9 cellular contexts compared by ENCODE assay signal in genomic region chr1:209648931-209649776, GRCh38. TPM values are rescaled to one million over a fixed set of nuclear protein-coding genes. Genes with fewer than 3 reads are reported as not detected.
A peak's percentile ranks its signal among the peaks of the same experiment; 100 is the strongest.
DNase-seq lines count a peak whose midpoint lies in the region; ATAC-seq and TF ChIP-seq lines count a peak whose summit lies in the region.
"Had no signal": no experiment of that assay in that cellular context is flagged by ENCODE, and none has a peak within 500 bp of the region (broad histone marks: within the 10 kb centered on the region; RNA-seq: fewer than 3 reads in every experiment).

No MANE protein-coding gene starts in this region.

- DNase-seq in Caki2 (ENCODE audit: low read depth): peak; percentile 79
- peak; percentile 79 for DNase-seq in NOMO-1 treated with DMSO at 0.1 percent for 48 hours (lab: John Stamatoyannopoulos, UW; ENCODE audit: unreplicated experiment)
- DNase-seq in dermis microvascular lymphatic vessel endothelial cell (ENCODE audit: low read depth in 2 of 2): peak; percentile 87 to 97
- no peak for DNase-seq in omental fat pad (ENCODE audit: low spot score)
- no peak for DNase-seq in progenitor cell of endocrine pancreas (ENCODE audit: low spot score, unreplicated experiment)
- DNase-seq in NCI-H1930 (lab: John Stamatoyannopoulos, UW): no peak
- no peak for DNase-seq in NCI-H1417 (lab: John Stamatoyannopoulos, UW)

- TF ChIP-seq CTCF in omental fat pad (IDR thresholded peaks at IDR 0.05): no peak
- TF ChIP-seq CTCF in progenitor cell of endocrine pancreas (IDR thresholded peaks at IDR 0.05; ENCODE audit: unreplicated experiment): no peak

- H3K27ac Mint-ChIP-seq in progenitor cell of endocrine pancreas: no peak overlapping the region
- H3K27ac Mint-ChIP-seq: activated naive CD8-positive, alpha-beta T cell had no signal

- H3K36me3 Mint-ChIP-seq in progenitor cell of endocrine pancreas (ENCODE audit: insufficient read depth): peaks cover 3% of the 10 kb centered on the region
- H3K36me3 Mint-ChIP-seq: activated naive CD8-positive, alpha-beta T cell had no signal

- no peak overlapping the region for H3K4me3 Mint-ChIP-seq in progenitor cell of endocrine pancreas (ENCODE audit: low read depth)
- H3K4me3 Mint-ChIP-seq: activated naive CD8-positive, alpha-beta T cell had no signal

- in situ Hi-C loops in Caki2 (cut with HindIII; ENCODE audit: low pct_unique_long_range_greater_than_20kb, low sequenced_read_pairs): no loop called here

- ATAC-seq in omental fat pad (ENCODE audit: low FRiP score) (peak; percentile 62), HG03045 (IDR thresholded peaks at IDR 0.05; ENCODE audit: unreplicated experiment) (no peak)

- no peaks in the 10 kb centered on the region for H3K9me3 Mint-ChIP-seq in progenitor cell of endocrine pancreas (ENCODE audit: low read depth)

- H3K4me1 Mint-ChIP-seq in progenitor cell of endocrine pancreas (ENCODE audit: low read depth): peaks cover 32% of the 10 kb centered on the region

- H3K27me3 Mint-ChIP-seq in progenitor cell of endocrine pancreas: peaks cover 10% of the 10 kb centered on the region
- H3K27me3 Mint-ChIP-seq: activated naive CD8-positive, alpha-beta T cell had no signal

RNA-seq across cellular contexts. Expression of gene LAMB3, which starts 3.1 kb away (rescaled TPM):
- total RNA-seq in Caki2 (2014; rRNA removed; shearing (Covaris generic); ENCODE audit: low replicate concordance): 59.6 and 77.3 TPM in 2 replicates
- total RNA-seq in dermis microvascular lymphatic vessel endothelial cell (1.3 and 3.0 TPM in 2 replicates), omental fat pad (10 to 100 TPM in 1 of 4 donors, 1 to 10 TPM in 3; 2.5 to 69.9 (median 6.3) TPM), progenitor cell of endocrine pancreas (10.7 and 12.5 TPM in 2 replicates)

RNA-seq across cellular contexts. Expression of gene G0S2, which starts 26.1 kb away (rescaled TPM):
- 8.1 and 48.4 TPM in 2 replicates for total RNA-seq in Caki2 (2014; rRNA removed; shearing (Covaris generic); ENCODE audit: low replicate concordance)
- total RNA-seq in dermis microvascular lymphatic vessel endothelial cell: 0.25 and 1.2 TPM in 2 replicates
- 1,000 to 10,000 TPM in 3 of 4 donors, 100 to 1,000 TPM in 1; 423 to 6,912 (median 1,538) TPM for total RNA-seq in omental fat pad
- total RNA-seq in progenitor cell of endocrine pancreas: 0.60 and 0.79 TPM in 2 replicates

RNA-seq across cellular contexts. Expression of gene HSD11B1, which starts 55.5 kb away (rescaled TPM):
- not detected in 2 replicates for total RNA-seq in Caki2 (2014; rRNA removed; shearing (Covaris generic); ENCODE audit: low replicate concordance)
- total RNA-seq in dermis microvascular lymphatic vessel endothelial cell: not detected in 2 replicates
- total RNA-seq in omental fat pad: 10 to 100 TPM; 12.8 to 47.3 (median 18.0) TPM
- not detected in 2 replicates for total RNA-seq in progenitor cell of endocrine pancreas

Comparison
In these comparisons a context has a peak if more than half of its experiments do, and no peak if none do; other contexts are left out.
1. DNase-seq: peak in Caki2 (single experiment), NOMO-1 treated with DMSO at 0.1 percent for 48 hours (single experiment) and dermis microvascular lymphatic vessel endothelial cell (2 of 2); none in omental fat pad (single experiment), progenitor cell of endocrine pancreas (single experiment), NCI-H1930 (0 of 2) and NCI-H1417 (0 of 3).
2. RNA of gene HSD11B1, which starts 55.5 kb away (total RNA-seq): 12.8 to 47.3 TPM in omental fat pad; not detected in Caki2, not detected in dermis microvascular lymphatic vessel endothelial cell and not detected in progenitor cell of endocrine pancreas; every median in the first group is over 10 times any median in the second.